7 cellular contexts compared by ENCODE assay signal in genomic region chr9:105063665-105064247, GRCh38.
DNase-seq lines count a peak whose midpoint lies in the region; ATAC-seq and TF ChIP-seq lines count a peak whose summit lies in the region.

No MANE protein-coding gene starts in this region.

- ATAC-seq in GM19395 (IDR thresholded peaks at IDR 0.05; ENCODE audit: unreplicated experiment): peak; percentile 72
- no peak for ATAC-seq in GM21786 (IDR thresholded peaks at IDR 0.05; ENCODE audit: unreplicated experiment)
- no peak for ATAC-seq in natural killer cell

- H3K4me1 Mint-ChIP-seq in natural killer cell: peaks cover 0 to 5% of the 10 kb centered on the region in 2 donors

- H3K27me3 Mint-ChIP-seq in natural killer cell (ENCODE audit: low read depth in 2 of 2): peaks cover 11 to 13% of the 10 kb centered on the region in 2 donors

- H3K27ac Mint-ChIP-seq in natural killer cell: no peak overlapping the region

- H3K36me3 Mint-ChIP-seq in natural killer cell: no peaks in the 10 kb centered on the region

- in situ Hi-C loops in KBM-7 (cut with MboI; ENCODE audit: low pct_unique_long_range_greater_than_20kb, low sequenced_read_pairs): no loop called here

- H3K4me3 Mint-ChIP-seq in natural killer cell: no peak overlapping the region

- TF ChIP-seq CTCF in natural killer cell (IDR thresholded peaks at IDR 0.05): no peak

- DNase-seq in KBM-7 (peak; percentile 9), dedifferentiated amniotic fluid mesenchymal stem cell (ENCODE audit: extremely low spot score) (peak; percentile 60), myocyte (ENCODE audit: low read depth) (peak; percentile 73), natural killer cell (no peak), NCI-H82 (lab: John Stamatoyannopoulos, UW) (no peak)

- intact Hi-C loops in natural killer cell (cut with micrococcal nuclease): no loop called here

- H3K9me3 Mint-ChIP-seq in natural killer cell: no peaks in the 10 kb centered on the region

Comparison
In these comparisons a context has a peak if more than half of its experiments do, and no peak if none do; other contexts are left out.
1. DNase-seq: peak in KBM-7 (single experiment), dedifferentiated amniotic fluid mesenchymal stem cell (single experiment) and myocyte (single experiment); none in natural killer cell (single experiment) and NCI-H82 (single experiment).